ENCODE assay signal across 1 cellular context in genomic region chr2:201071305-201072200, GRCh38.
TF ChIP-seq lines count a peak whose summit lies in the region.

HYCC2 (minus strand) TSS chr2:201071671; CDS start chr2:201024009, 47,662 bp downstream.
NDUFB3 (plus strand) TSS chr2:201072001; CDS start chr2:201078883, 6,882 bp downstream.

TF ChIP-seq in HepG2, 621 proteins besides CTCF, POLR2A, EP300 and RAD21 (continued from another document and continues in another):
- peak; percentile 100 for TF ChIP-seq HMGXB3 (CRISPR knock-in tag; IDR thresholded peaks at IDR 0.05; ENCODE audit: borderline replicate concordance)
- peak; percentile 95 for TF ChIP-seq ZNF205 (CRISPR knock-in tag; IDR thresholded peaks at IDR 0.05)
- TF ChIP-seq ZBTB8A (CRISPR knock-in tag; IDR thresholded peaks at IDR 0.05; ENCODE audit: borderline replicate concordance, low read depth), result peak; percentile 95
- TF ChIP-seq SALL2 (CRISPR knock-in tag; IDR thresholded peaks at IDR 0.05), result peak; percentile 60
- TF ChIP-seq POLR2AphosphoS5 (IDR thresholded peaks at IDR 0.05; ENCODE audit: low read depth, low read length), result peak; percentile 97
- no peak for TF ChIP-seq MYC (CRISPR knock-in tag; IDR thresholded peaks at IDR 0.05; ENCODE audit: borderline replicate concordance)
- peak; percentile 88 for TF ChIP-seq ZNF574 (CRISPR knock-in tag; IDR thresholded peaks at IDR 0.05)
- peak; percentile 72; the same call in 1 of the 2 replicates for TF ChIP-seq HNRNPL (IDR thresholded peaks at IDR 0.05; ENCODE audit: low read depth, low read length)
- TF ChIP-seq ZSCAN9 (CRISPR knock-in tag; IDR thresholded peaks at IDR 0.05; ENCODE audit: borderline replicate concordance), result peak; percentile 96; the same call in 1 of the 2 replicates
- peak; percentile 80 for TF ChIP-seq PITX1 (CRISPR knock-in tag; IDR thresholded peaks at IDR 0.05)
- peak; percentile 57; the same call in 1 of the 2 replicates for TF ChIP-seq ZNF788 (CRISPR knock-in tag; IDR thresholded peaks at IDR 0.05; ENCODE audit: borderline replicate concordance)
- peak; percentile 83; the same call in 1 of the 2 replicates for TF ChIP-seq ZNF431 (CRISPR knock-in tag; IDR thresholded peaks at IDR 0.05; ENCODE audit: borderline replicate concordance, low read depth)
- peak; percentile 99 for TF ChIP-seq PHF20 (CRISPR knock-in tag; IDR thresholded peaks at IDR 0.05)
- 0 out of 2 replicates have a peak, but pooled peaks have one; percentile 43 for TF ChIP-seq RNF219 (CRISPR knock-in tag; IDR thresholded peaks at IDR 0.05)
- TF ChIP-seq UBTF (CRISPR knock-in tag; IDR thresholded peaks at IDR 0.05), result peak; percentile 84
- no peak for TF ChIP-seq LBX2 (CRISPR knock-in tag; IDR thresholded peaks at IDR 0.05; ENCODE audit: borderline replicate concordance)
- no peak for TF ChIP-seq PHB2 (IDR thresholded peaks at IDR 0.05; ENCODE audit: partially characterized antibody)
- TF ChIP-seq ZNF740 (CRISPR knock-in tag; IDR thresholded peaks at IDR 0.05), result no peak; the same call in 1 of the 2 replicates
- peak; percentile 100 for TF ChIP-seq KDM5A (IDR thresholded peaks at IDR 0.05; ENCODE audit: borderline replicate concordance, low read length)
- TF ChIP-seq ZNF609 (CRISPR knock-in tag; IDR thresholded peaks at IDR 0.05; ENCODE audit: borderline replicate concordance), result peak; percentile 62
- TF ChIP-seq U2AF1 (optimal IDR thresholded peaks at IDR 0.05; ENCODE audit: low read depth, low read length), result peak; percentile 46
- TF ChIP-seq NR3C1 (CRISPR knock-in tag; IDR thresholded peaks at IDR 0.05), result no peak
- TF ChIP-seq ZBTB43 (CRISPR knock-in tag; conservative IDR thresholded peaks at IDR 0.05), result peak; percentile 44; the same call in 1 of the 2 replicates
- peak; percentile 87 for TF ChIP-seq NFIC (IDR thresholded peaks at IDR 0.05; ENCODE audit: low read length)
- TF ChIP-seq PRMT3 (CRISPR knock-in tag; IDR thresholded peaks at IDR 0.05; ENCODE audit: borderline replicate concordance, low read depth), result no peak
- TF ChIP-seq SMAD3 (CRISPR knock-in tag; IDR thresholded peaks at IDR 0.05), result peak; percentile 96
- TF ChIP-seq DPF2 (CRISPR knock-in tag; IDR thresholded peaks at IDR 0.05; ENCODE audit: borderline replicate concordance, low read depth), result no peak; the same call in 1 of the 2 replicates
- peak; percentile 84; the same call in 1 of the 2 replicates for TF ChIP-seq ZBTB4 (CRISPR knock-in tag; IDR thresholded peaks at IDR 0.05; ENCODE audit: borderline replicate concordance)
- no peak for TF ChIP-seq ZNF329 (CRISPR knock-in tag; IDR thresholded peaks at IDR 0.05; ENCODE audit: low read depth)
- no peak for TF ChIP-seq SMARCE1 (IDR thresholded peaks at IDR 0.05; ENCODE audit: borderline replicate concordance)
- 0 out of 2 replicates have a peak, but pooled peaks have one; percentile 4 for TF ChIP-seq SMC3 (IDR thresholded peaks at IDR 0.05; ENCODE audit: low read length)
- peak; percentile 84 for TF ChIP-seq ZNF317 (CRISPR knock-in tag; IDR thresholded peaks at IDR 0.05)
